Comparison of ENCODE assay signal across 9 cellular contexts in genomic region chr6:2891768-2892170, GRCh38. TPM values are rescaled to one million over a fixed set of nuclear protein-coding genes. Genes with fewer than 3 reads are reported as not detected.
DNase-seq lines count a peak whose midpoint lies in the region; TF ChIP-seq lines count a peak whose summit lies in the region.
"Had no signal": no experiment of that assay in that cellular context is flagged by ENCODE, and none has a peak within 500 bp of the region (broad histone marks: within the 10 kb centered on the region; RNA-seq: fewer than 3 reads in every experiment).

No MANE protein-coding gene starts in this region.

- H3K27ac ChIP-seq in rectal smooth muscle tissue (ENCODE audit: low read depth, low read length) (no peak overlapping the region), neural progenitor cell (no peak overlapping the region)
- H3K27ac ChIP-seq: uterus had no signal

- H3K79me2 ChIP-seq in neural progenitor cell (ENCODE audit: low read depth): no peaks in the 10 kb centered on the region

- no peaks in the 10 kb centered on the region for H3K27me3 ChIP-seq in rectal smooth muscle tissue (ENCODE audit: control insufficient read depth, insufficient read depth, low read length)
- no peaks in the 10 kb centered on the region for H3K27me3 ChIP-seq in neural progenitor cell
- H3K27me3 ChIP-seq: uterus had no signal

- H4K20me1 ChIP-seq in neural progenitor cell (ENCODE audit: low read depth): no peaks in the 10 kb centered on the region

- H3K4me2 ChIP-seq in neural progenitor cell: no peak overlapping the region

- H3F3A ChIP-seq in neural progenitor cell (ENCODE audit: low read depth): peaks cover 7% of the 10 kb centered on the region

- H2AFZ ChIP-seq in neural progenitor cell (replicated peaks): no peak overlapping the region

- no peaks in the 10 kb centered on the region for H3K9me3 Mint-ChIP-seq in neural progenitor cell
- H3K9me3 Mint-ChIP-seq in type B pancreatic cell: no peaks in the 10 kb centered on the region

- H3K4me3 ChIP-seq in GM08714 (ENCODE audit: low read length): peak overlapping the region; percentile 2; the same call in 1 of the 2 replicates
- H3K4me3 ChIP-seq in Jurkat, Clone E6-1 (ENCODE audit: low read length): peak overlapping the region; percentile 43
- peak overlapping the region; percentile 33 for H3K4me3 ChIP-seq in rectal smooth muscle tissue (ENCODE audit: low read length)
- no peak overlapping the region for H3K4me3 ChIP-seq in neural progenitor cell
- H3K4me3 ChIP-seq: uterus had no signal

- no peak overlapping the region for H3K4me3 Mint-ChIP-seq in neural progenitor cell
- H3K4me3 Mint-ChIP-seq in type B pancreatic cell: no peak overlapping the region

- peak; percentile 85 for DNase-seq in Jurkat, Clone E6-1 (ENCODE audit: low read depth, low spot score)
- peak; percentile 60 for DNase-seq in activated CD8-positive, alpha-beta memory T cell treated with anti-CD3 and anti-CD28 coated beads, Interleukin-2, amount 50 U/mL, for 4 hours
- DNase-seq in NCI-H1092 treated with DMSO at 0.1 percent for 48 hours (lab: John Stamatoyannopoulos, UW) (no peak), neural progenitor cell (ENCODE audit: low spot score) (no peak), islet precursor cell (no peak), type B pancreatic cell (ENCODE audit: extremely low spot score, unreplicated experiment) (no peak)

- no peak for TF ChIP-seq CTCF in neural progenitor cell (IDR thresholded peaks at IDR 0.05)
- TF ChIP-seq CTCF in type B pancreatic cell (conservative IDR thresholded peaks at IDR 0.05): no peak

- peaks cover 2% of the 10 kb centered on the region for H3K36me3 ChIP-seq in rectal smooth muscle tissue (ENCODE audit: control insufficient read depth, insufficient read depth, low read length)
- no peaks in the 10 kb centered on the region for H3K36me3 ChIP-seq in neural progenitor cell
- H3K36me3 ChIP-seq: uterus had no signal

- H3K9ac ChIP-seq in rectal smooth muscle tissue (ENCODE audit: low read length) (peak overlapping the region; percentile 32), neural progenitor cell (no peak overlapping the region)

- H3K4me1 Mint-ChIP-seq in neural progenitor cell (peaks cover 23% of the 10 kb centered on the region), type B pancreatic cell (ENCODE audit: unreplicated experiment) (peaks cover 23% of the 10 kb centered on the region)

- no peak overlapping the region for H3K27ac Mint-ChIP-seq in neural progenitor cell
- no peak overlapping the region for H3K27ac Mint-ChIP-seq in type B pancreatic cell

- H3K27me3 Mint-ChIP-seq in neural progenitor cell (ENCODE audit: insufficient read depth, low read depth) (no peaks in the 10 kb centered on the region), type B pancreatic cell (peaks cover 6% of the 10 kb centered on the region)

- H3K36me3 Mint-ChIP-seq in neural progenitor cell (peaks cover 4% of the 10 kb centered on the region), type B pancreatic cell (no peaks in the 10 kb centered on the region)

- no peaks in the 10 kb centered on the region for H3K9me3 ChIP-seq in neural progenitor cell (ENCODE audit: low read depth)
- H3K9me3 ChIP-seq: uterus had no signal

- H3K4me1 ChIP-seq in rectal smooth muscle tissue (ENCODE audit: control insufficient read depth, insufficient read depth, low read length) (no peaks in the 10 kb centered on the region), neural progenitor cell (peaks cover 9% of the 10 kb centered on the region)
- H3K4me1 ChIP-seq: uterus had no signal

RNA-seq across cellular contexts. Expression of gene SERPINB9, which starts 11.3 kb away (rescaled TPM):
- polyA plus RNA-seq in Jurkat, Clone E6-1 (2012; ENCODE audit: insufficient read depth, insufficient read length): 1.5 TPM
- total RNA-seq in neural progenitor cell (ENCODE audit: low replicate concordance) (0.59 and 0.94 TPM in 2 replicates), type B pancreatic cell (ENCODE audit: low replicate concordance) (6.0 and 6.5 TPM in 2 replicates)

RNA-seq across cellular contexts. Expression of gene SERPINB1, which starts 50.1 kb away (rescaled TPM):
- polyA plus RNA-seq in Jurkat, Clone E6-1 (2012; ENCODE audit: insufficient read depth, insufficient read length): not detected
- total RNA-seq in neural progenitor cell (ENCODE audit: low replicate concordance) (9.4 and 14.5 TPM in 2 replicates), type B pancreatic cell (ENCODE audit: low replicate concordance) (31.2 and 52.0 TPM in 2 replicates)

Comparison
In these comparisons a context has a peak if more than half of its experiments do, and no peak if none do; other contexts are left out.
1. DNase-seq: peak in Jurkat, Clone E6-1 (single experiment) and activated CD8-positive, alpha-beta memory T cell treated with anti-CD3 and anti-CD28 coated beads, Interleukin-2, amount 50 U/mL, for 4 hours (single experiment); none in NCI-H1092 treated with DMSO at 0.1 percent for 48 hours (single experiment), neural progenitor cell (single experiment), islet precursor cell (single experiment) and type B pancreatic cell (single experiment).